In genomic region chr2:175612280-175612679, GRCh38 we compare ENCODE assay signal across 32 cellular contexts.
"Had no signal": no experiment of that assay in that cellular context is flagged by ENCODE, and none has a peak within 500 bp of the region (broad histone marks: within the 10 kb centered on the region; RNA-seq: fewer than 3 reads in every experiment).

No MANE protein-coding gene starts in this region.

- H3K36me3 ChIP-seq: ascending aorta, cardiac muscle cell, colonic mucosa, esophagus squamous epithelium, gastrocnemius medialis, left ventricle myocardium inferior, pancreas, prostate gland, sigmoid colon, suprapubic skin, tibial artery, upper lobe of right lung had no signal

- H3K4me1 ChIP-seq: ascending aorta, colonic mucosa, esophagus squamous epithelium, gastrocnemius medialis, left ventricle myocardium inferior, pancreas, prostate gland, sigmoid colon, suprapubic skin, tibial artery, upper lobe of right lung had no signal

- H3K4me3 ChIP-seq: ascending aorta, cardiac muscle cell, colonic mucosa, esophagus squamous epithelium, gastrocnemius medialis, left ventricle myocardium inferior, lung, pancreas, prostate gland, sigmoid colon, suprapubic skin, tibial artery, upper lobe of right lung had no signal

- ATAC-seq: activated CD4-positive, alpha-beta T cell treated with anti-CD3 and anti-CD28 coated beads for 36 hours; gastrocnemius medialis; pancreas; upper lobe of right lung had no signal

- H3K9me3 ChIP-seq: ascending aorta, colonic mucosa, esophagus squamous epithelium, gastrocnemius medialis, left ventricle myocardium inferior, pancreas, prostate gland, sigmoid colon, suprapubic skin, tibial artery, upper lobe of right lung had no signal

- H3K27me3 ChIP-seq: ascending aorta, cardiac muscle cell, colonic mucosa, esophagus squamous epithelium, gastrocnemius medialis, sigmoid colon, suprapubic skin, tibial artery, upper lobe of right lung had no signal

- DNase-seq: activated CD4-positive, alpha-beta T cell treated with anti-CD3 and anti-CD28 coated beads for 36 hours; activated CD4-positive, alpha-beta T cell treated with anti-CD3 and anti-CD28 coated beads, Interleukin-2, amount 50 U/mL, for 48 hours; activated CD4-positive, CD25-positive, alpha-beta regulatory T cell; activated CD8-positive, alpha-beta memory T cell treated with anti-CD3 and anti-CD28 coated beads, Interleukin-2, amount 50 U/mL, for 4 hours; activated effector memory CD4-positive, alpha-beta T cell treated with anti-CD3 and anti-CD28 coated beads, Interleukin-2, amount 50 U/mL, for 16 hours; activated naive CD4-positive, alpha-beta T cell treated with anti-CD3 and anti-CD28 coated beads, Interleukin-2, amount 10 ng/mL, durations not matched to agents 7 days and 5 days; activated naive CD8-positive, alpha-beta T cell treated with anti-CD3 and anti-CD28 coated beads, Interleukin-2, amount 10 ng/mL, durations not matched to agents 7 days and 5 days; activated T-cell treated with anti-CD3 and anti-CD28 coated beads, Interleukin-2, amount 50 U/mL, for 1 hour; cerebellar nuclear complex; colonic mucosa; effector CD8-positive, alpha-beta T cell; esophagus squamous epithelium; gastrocnemius medialis; glutamatergic neuron; islet precursor cell; left ventricle myocardium inferior; mesendoderm; nucleus accumbens; pancreas; retina; sigmoid colon; stimulated activated CD4-positive, alpha-beta T cell treated with anti-CD3 and anti-CD28 coated beads, Interleukin-15, amount 100 ng/mL, for 24 hours; stimulated activated CD4-positive, alpha-beta T cell treated with anti-CD3 and anti-CD28 coated beads, Interleukin-2, amount 100 ng/mL, for 24 hours; stimulated activated naive CD4-positive, alpha-beta T cell; tibial artery; upper lobe of right lung had no signal

- H3K27ac ChIP-seq: ascending aorta, cardiac muscle cell, colonic mucosa, epithelial cell of prostate, esophagus squamous epithelium, gastrocnemius medialis, left ventricle myocardium inferior, pancreas, prostate gland, sigmoid colon, suprapubic skin, tibial artery, upper lobe of right lung had no signal
